In genomic region chr2:180728928-180729559, GRCh38 we compare ENCODE assay signal across 13 cellular contexts.
A peak's percentile ranks its signal among the peaks of the same experiment; 100 is the strongest.
DNase-seq lines count a peak whose midpoint lies in the region; ATAC-seq and TF ChIP-seq lines count a peak whose summit lies in the region.
"Had no signal": no experiment of that assay in that cellular context is flagged by ENCODE, and none has a peak within 500 bp of the region (broad histone marks: within the 10 kb centered on the region; RNA-seq: fewer than 3 reads in every experiment).

No MANE protein-coding gene starts in this region.

- H3K27ac ChIP-seq in SJCRH30, result peak overlapping the region; percentile 26; the same call in 1 of the 2 replicates
- H3K27ac ChIP-seq: esophagus muscularis mucosa, tibial artery had no signal

- H3K9me3 ChIP-seq in SJCRH30 (replicated peaks), result no peaks in the 10 kb centered on the region
- H3K9me3 ChIP-seq: esophagus muscularis mucosa, tibial artery had no signal

- H3K36me3 ChIP-seq in SJCRH30, result no peaks in the 10 kb centered on the region
- H3K36me3 ChIP-seq: esophagus muscularis mucosa, tibial artery had no signal

- no peak for ATAC-seq in HG02610 (IDR thresholded peaks at IDR 0.05; ENCODE audit: unreplicated experiment)
- ATAC-seq: activated CD8-positive, alpha-beta memory T cell treated with anti-CD3 and anti-CD28 coated beads, Interleukin-2, amount 10 ng/mL, durations not matched to agents 7 days and 5 days had no signal

- no peak overlapping the region for H3K4me3 Mint-ChIP-seq in activated CD4-positive, alpha-beta memory T cell treated with anti-CD3 and anti-CD28 coated beads, Interleukin-2, amount 10 ng/mL, durations not matched to agents 7 days and 5 days
- no peak overlapping the region for H3K4me3 Mint-ChIP-seq in mesothelial cell of epicardium
- H3K4me3 Mint-ChIP-seq: activated CD8-positive, alpha-beta memory T cell treated with anti-CD3 and anti-CD28 coated beads, Interleukin-2, amount 10 ng/mL, durations not matched to agents 7 days and 5 days; H9; T-helper 1 cell treated with Interleukin-12 subunit alpha and Interleukin-12 subunit beta and Interleukin-4 antibody, amounts not matched to agents 30 μg/mL and 1 μg/mL, for 36 hours had no signal

- peaks cover 1% of the 10 kb centered on the region for H3K27me3 Mint-ChIP-seq in activated CD4-positive, alpha-beta memory T cell treated with anti-CD3 and anti-CD28 coated beads, Interleukin-2, amount 10 ng/mL, durations not matched to agents 7 days and 5 days
- H3K27me3 Mint-ChIP-seq in mesothelial cell of epicardium (ENCODE audit: low read depth), result no peaks in the 10 kb centered on the region

- H3K27me3 ChIP-seq in SJCRH30, result no peaks in the 10 kb centered on the region
- H3K27me3 ChIP-seq: esophagus muscularis mucosa, tibial artery had no signal

- POLR2A ChIA-PET in activated CD4-positive, alpha-beta memory T cell treated with anti-CD3 and anti-CD28 coated beads, Interleukin-2, amount 10 ng/mL, durations not matched to agents 7 days and 5 days (lab: Charles Lee), result no interaction called here

- H3K4me3 ChIP-seq in SJCRH30, result no peak overlapping the region
- H3K4me3 ChIP-seq: esophagus muscularis mucosa, tibial artery had no signal

- no peak overlapping the region for H3K27ac Mint-ChIP-seq in activated CD4-positive, alpha-beta memory T cell treated with anti-CD3 and anti-CD28 coated beads, Interleukin-2, amount 10 ng/mL, durations not matched to agents 7 days and 5 days
- H3K27ac Mint-ChIP-seq in mesothelial cell of epicardium, result no peak overlapping the region
- H3K27ac Mint-ChIP-seq: activated CD8-positive, alpha-beta memory T cell treated with anti-CD3 and anti-CD28 coated beads, Interleukin-2, amount 10 ng/mL, durations not matched to agents 7 days and 5 days; H9; T-helper 1 cell treated with Interleukin-12 subunit alpha and Interleukin-12 subunit beta and Interleukin-4 antibody, amounts not matched to agents 30 μg/mL and 1 μg/mL, for 36 hours had no signal

- H3K4me1 ChIP-seq in SJCRH30, result peaks cover 8% of the 10 kb centered on the region; the same call in 1 of the 2 replicates
- H3K4me1 ChIP-seq: esophagus muscularis mucosa, tibial artery had no signal

- H3K9me3 Mint-ChIP-seq in activated CD4-positive, alpha-beta memory T cell treated with anti-CD3 and anti-CD28 coated beads, Interleukin-2, amount 10 ng/mL, durations not matched to agents 7 days and 5 days, result no peaks in the 10 kb centered on the region
- H3K9me3 Mint-ChIP-seq in mesothelial cell of epicardium, result peaks cover 8% of the 10 kb centered on the region
- H3K9me3 Mint-ChIP-seq: H9; T-helper 1 cell treated with Interleukin-12 subunit alpha and Interleukin-12 subunit beta and Interleukin-4 antibody, amounts not matched to agents 30 μg/mL and 1 μg/mL, for 36 hours had no signal

- no peaks in the 10 kb centered on the region for H3K36me3 Mint-ChIP-seq in activated CD4-positive, alpha-beta memory T cell treated with anti-CD3 and anti-CD28 coated beads, Interleukin-2, amount 10 ng/mL, durations not matched to agents 7 days and 5 days (ENCODE audit: low read depth)
- no peaks in the 10 kb centered on the region for H3K36me3 Mint-ChIP-seq in mesothelial cell of epicardium
- H3K36me3 Mint-ChIP-seq: activated CD8-positive, alpha-beta memory T cell treated with anti-CD3 and anti-CD28 coated beads, Interleukin-2, amount 10 ng/mL, durations not matched to agents 7 days and 5 days had no signal

- DNase-seq in H4 (ENCODE audit: low spot score), result peak; percentile 72
- peak in 1 of 2 experiments; percentile 13 for DNase-seq in SJCRH30
- peak; percentile 92 for DNase-seq in fibroblast of peridontal ligament (ENCODE audit: extremely low read depth)
- DNase-seq in activated CD4-positive, alpha-beta memory T cell treated with anti-CD3 and anti-CD28 coated beads, Interleukin-2, amount 10 ng/mL, durations not matched to agents 7 days and 5 days, result no peak
- no peak for DNase-seq in mesothelial cell of epicardium (ENCODE audit: low spot score in 2 of 2, unreplicated experiment in 2 of 2)
- no peak for DNase-seq in SIG-M5 (lab: John Stamatoyannopoulos, UW)
- DNase-seq: activated CD8-positive, alpha-beta memory T cell treated with anti-CD3 and anti-CD28 coated beads, Interleukin-2, amount 10 ng/mL, durations not matched to agents 7 days and 5 days; H9; retina; tibial artery had no signal

- CTCF ChIA-PET in activated CD4-positive, alpha-beta memory T cell treated with anti-CD3 and anti-CD28 coated beads, Interleukin-2, amount 10 ng/mL, durations not matched to agents 7 days and 5 days (lab: Charles Lee), result no interaction called here

- no peaks in the 10 kb centered on the region for H3K4me1 Mint-ChIP-seq in activated CD4-positive, alpha-beta memory T cell treated with anti-CD3 and anti-CD28 coated beads, Interleukin-2, amount 10 ng/mL, durations not matched to agents 7 days and 5 days
- peaks cover 3% of the 10 kb centered on the region for H3K4me1 Mint-ChIP-seq in mesothelial cell of epicardium
- H3K4me1 Mint-ChIP-seq: activated CD8-positive, alpha-beta memory T cell treated with anti-CD3 and anti-CD28 coated beads, Interleukin-2, amount 10 ng/mL, durations not matched to agents 7 days and 5 days; H9 had no signal

- TF ChIP-seq CTCF in mesothelial cell of epicardium (IDR thresholded peaks at IDR 0.05; ENCODE audit: unreplicated experiment), result no peak

Comparison
In these comparisons a context has a peak if more than half of its experiments do, and no peak if none do; other contexts are left out.
1. DNase-seq: peak in H4 (single experiment) and fibroblast of peridontal ligament (single experiment); none in activated CD4-positive, alpha-beta memory T cell treated with anti-CD3 and anti-CD28 coated beads, Interleukin-2, amount 10 ng/mL, durations not matched to agents 7 days and 5 days (single experiment), mesothelial cell of epicardium (0 of 2) and SIG-M5 (single experiment).